Comparison of ENCODE assay signal across 24 cellular contexts in the genomic region with DNA sequence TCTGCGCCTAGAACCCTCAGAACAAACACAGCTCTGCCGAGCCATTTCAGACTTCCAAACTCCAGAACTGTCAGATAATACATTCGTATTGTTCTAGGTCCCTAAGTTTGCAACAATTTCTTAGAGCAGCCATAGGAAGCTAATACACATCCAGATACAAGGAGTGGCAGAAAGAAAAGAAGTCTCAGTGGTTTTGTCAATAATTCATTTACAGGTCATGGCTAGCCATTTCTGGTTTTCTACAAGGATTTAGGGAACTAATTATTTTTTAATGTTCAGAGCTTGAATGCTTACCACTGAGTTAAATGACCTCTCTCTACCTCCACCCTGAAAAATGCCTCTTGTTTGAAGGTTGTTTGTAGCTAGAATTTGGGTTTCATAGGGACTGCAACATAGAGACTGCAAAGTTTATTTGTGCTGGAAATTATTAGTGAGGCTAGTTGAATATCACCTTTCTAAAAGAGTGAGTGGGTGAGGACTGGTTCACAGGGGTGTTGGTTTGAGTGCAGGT. TPM values are rescaled to one million over a fixed set of nuclear protein-coding genes. Genes with fewer than 3 reads are reported as not detected.
"Had no signal": no experiment of that assay in that cellular context is flagged by ENCODE, and none has a peak within 500 bp of the region (broad histone marks: within the 10 kb centered on the region; RNA-seq: fewer than 3 reads in every experiment).

No MANE protein-coding gene starts in this region.

- DNase-seq: activated CD4-positive, alpha-beta T cell treated with anti-CD3 and anti-CD28 coated beads, Interleukin-2, amount 50 U/mL, for 48 hours; activated naive CD4-positive, alpha-beta T cell treated with anti-CD3 and anti-CD28 coated beads for 36 hours; activated T-cell treated with anti-CD3 and anti-CD28 coated beads, Interleukin-2, amount 50 U/mL, for 24 hours; body of pancreas; caudate nucleus; dorsolateral prefrontal cortex; foreskin fibroblast; left colon; lower lobe of right lung; stimulated activated CD4-positive, alpha-beta T cell treated with anti-CD3 and anti-CD28 coated beads, Interleukin-12 subunit alpha, Interleukin-12 subunit beta, amount 100 ng/mL, for 4 hours; stimulated activated CD4-positive, alpha-beta T cell treated with anti-CD3 and anti-CD28 coated beads, Interleukin-1b, Interleukin-23, amount 100 ng/mL, for 48 hours; stimulated activated naive CD8-positive, alpha-beta T cell treated with anti-CD3 and anti-CD28 coated beads, Interleukin-15, Interleukin-2, amounts not matched to agents 100 U/mL and 50 U/mL, for 24 hours; substantia nigra; transverse colon had no signal

- H3K9me3 Mint-ChIP-seq: activated naive CD4-positive, alpha-beta T cell treated with anti-CD3 and anti-CD28 coated beads for 36 hours; activated T-cell treated with anti-CD3 and anti-CD28 coated beads, Interleukin-2, amount 50 U/mL, for 24 hours; T-helper 2 cell treated with Interferon-gamma antibody and Interleukin-4, amounts not matched to agents 5 μg/mL and 100 μg/mL, for 36 hours had no signal

- ATAC-seq: body of pancreas; left colon; lower lobe of right lung; stimulated activated naive CD8-positive, alpha-beta T cell treated with anti-CD3 and anti-CD28 coated beads, Interleukin-15, Interleukin-2, amounts not matched to agents 100 U/mL and 50 U/mL, for 24 hours had no signal

- H3K27me3 Mint-ChIP-seq: activated T-cell treated with anti-CD3 and anti-CD28 coated beads, Interleukin-2, amount 50 U/mL, for 24 hours; progenitor cell of endocrine pancreas had no signal

- FAIRE-seq: colon, islet of Langerhans, TTC549 had no signal

- H3K27ac Mint-ChIP-seq: activated naive CD4-positive, alpha-beta T cell treated with anti-CD3 and anti-CD28 coated beads for 36 hours; activated T-cell treated with anti-CD3 and anti-CD28 coated beads, Interleukin-2, amount 50 U/mL, for 24 hours; progenitor cell of endocrine pancreas had no signal

- H3K4me3 Mint-ChIP-seq: activated naive CD4-positive, alpha-beta T cell treated with anti-CD3 and anti-CD28 coated beads for 36 hours; activated T-cell treated with anti-CD3 and anti-CD28 coated beads, Interleukin-2, amount 50 U/mL, for 24 hours had no signal

RNA-seq across cellular contexts. Expression of gene MLANA, which starts 42.3 kb away (rescaled TPM):
- total RNA-seq: activated naive CD4-positive, alpha-beta T cell treated with anti-CD3 and anti-CD28 coated beads for 36 hours; body of pancreas; dorsolateral prefrontal cortex; glomerular endothelial cell; hepatocyte; left colon; lower lobe of right lung; omental fat pad; progenitor cell of endocrine pancreas; right atrium auricular region; transverse colon; vagina had no signal
